In genomic region chr10:59674211-59674836, GRCh38 we compare ENCODE assay signal across 15 cellular contexts. TPM values are rescaled to one million over a fixed set of nuclear protein-coding genes. Genes with fewer than 3 reads are reported as not detected.
DNase-seq lines count a peak whose midpoint lies in the region; FAIRE-seq and TF ChIP-seq lines count a peak whose summit lies in the region.
"Had no signal": no experiment of that assay in that cellular context is flagged by ENCODE, and none has a peak within 500 bp of the region (broad histone marks: within the 10 kb centered on the region; RNA-seq: fewer than 3 reads in every experiment).

No MANE protein-coding gene starts in this region.

- H3K9me3 Mint-ChIP-seq in mesothelial cell of epicardium (no peaks in the 10 kb centered on the region), CD14-positive monocyte (peaks cover 0 to 2% (median 0%) of the 10 kb centered on the region in 7 donors)

- H3K27ac Mint-ChIP-seq in mesothelial cell of epicardium (peak overlapping the region; percentile 73), CD14-positive monocyte (no peak overlapping the region)

- H3K9ac ChIP-seq in HUES48 (ENCODE audit: low read depth, low read length), result no peak overlapping the region
- H3K9ac ChIP-seq: KMS-11, parathyroid adenoma had no signal

- TF ChIP-seq CTCF in AG09309 (IDR thresholded peaks at IDR 0.05; ENCODE audit: control insufficient read depth, insufficient read depth, low read depth, low read length, missing control alignments) (no peak), bronchial epithelial cell (IDR thresholded peaks at IDR 0.05; ENCODE audit: insufficient read depth, low read length, severe bottlenecking) (no peak), mesothelial cell of epicardium (IDR thresholded peaks at IDR 0.05; ENCODE audit: unreplicated experiment) (no peak), CD14-positive monocyte (IDR thresholded peaks at IDR 0.05) (no peak)

- H3K27me3 Mint-ChIP-seq in mesothelial cell of epicardium (ENCODE audit: low read depth) (no peaks in the 10 kb centered on the region), CD14-positive monocyte (ENCODE audit: low read depth in 3 of 3) (peaks cover 0 to 1% (median 0%) of the 10 kb centered on the region in 3 donors)

- no peaks in the 10 kb centered on the region for H3K9me3 ChIP-seq in HUES48 (ENCODE audit: control insufficient read depth, insufficient read depth, low read length)
- H3K9me3 ChIP-seq: body of pancreas had no signal

- no peak overlapping the region for H3K4me3 Mint-ChIP-seq in mesothelial cell of epicardium
- H3K4me3 Mint-ChIP-seq in CD14-positive monocyte, result no peak overlapping the region

- DNase-seq in AG09309 (ENCODE audit: low read depth), result peak; percentile 40
- peak; percentile 90 for DNase-seq in bronchial epithelial cell (ENCODE audit: low read depth)
- DNase-seq in mesothelial cell of epicardium (ENCODE audit: low spot score in 2 of 2, unreplicated experiment in 2 of 2), result no peak
- DNase-seq in stimulated activated naive CD4-positive, alpha-beta T cell (lab: John Stamatoyannopoulos, UW), result no peak
- DNase-seq in stimulated activated CD4-positive, alpha-beta T cell treated with anti-CD3 and anti-CD28 coated beads, Interleukin-15, amount 100 ng/mL, for 24 hours, result no peak
- no peak for DNase-seq in NOMO-1 treated with dmso at 0.1 percent for 144 hours (lab: John Stamatoyannopoulos, UW; ENCODE audit: unreplicated experiment)
- no peak for DNase-seq in CD14-positive monocyte (ENCODE audit: low spot score)
- DNase-seq: body of pancreas; left cardiac atrium; NCI-H2227 treated with DMSO at 0.1 percent for 48 hours; stimulated activated CD4-positive, alpha-beta T cell treated with anti-CD3 and anti-CD28 coated beads, Interleukin-4, amount 100 ng/mL, for 4 hours had no signal

- peaks cover 16% of the 10 kb centered on the region for H3K4me1 Mint-ChIP-seq in mesothelial cell of epicardium
- H3K4me1 Mint-ChIP-seq in CD14-positive monocyte, result no peaks in the 10 kb centered on the region

- no peak for FAIRE-seq in bronchial epithelial cell (lab: Jason Lieb, UNC)
- FAIRE-seq: G401.6 had no signal

- H3K27me3 ChIP-seq in HUES48 (ENCODE audit: control insufficient read depth, insufficient read depth, low read length), result no peaks in the 10 kb centered on the region
- H3K27me3 ChIP-seq in bronchial epithelial cell (ENCODE audit: control insufficient read depth, insufficient read depth, low read length), result no peaks in the 10 kb centered on the region
- H3K27me3 ChIP-seq: body of pancreas had no signal

- H3K36me3 ChIP-seq in HUES48 (ENCODE audit: control insufficient read depth, insufficient read depth, low read length) (peaks cover 46% of the 10 kb centered on the region), bronchial epithelial cell (ENCODE audit: control insufficient read depth, insufficient read depth, low read length) (no peaks in the 10 kb centered on the region)

- H3K27ac ChIP-seq in HUES48 (ENCODE audit: low read depth, low read length), result peak overlapping the region; percentile 24
- H3K27ac ChIP-seq: body of pancreas, KMS-11, parathyroid adenoma had no signal

- intact Hi-C loops in CD14-positive monocyte (cut with micrococcal nuclease), result no loop called here

- H3K4me1 ChIP-seq in HUES48 (ENCODE audit: control insufficient read depth, insufficient read depth, low read length), result peaks cover 13% of the 10 kb centered on the region
- H3K4me1 ChIP-seq: body of pancreas, parathyroid adenoma had no signal

- peaks cover 17% of the 10 kb centered on the region for H3K36me3 Mint-ChIP-seq in mesothelial cell of epicardium
- H3K36me3 Mint-ChIP-seq in CD14-positive monocyte, result no peaks in the 10 kb centered on the region

- H3K4me3 ChIP-seq in AG09309 (ENCODE audit: control insufficient read depth, low read depth, low read length) (no peak overlapping the region), HUES48 (ENCODE audit: low read depth, low read length) (no peak overlapping the region), bronchial epithelial cell (ENCODE audit: low read depth, low read length) (no peak overlapping the region)
- H3K4me3 ChIP-seq: body of pancreas had no signal

RNA-seq across cellular contexts. Expression of gene SLC16A9, which starts 35.3 kb away (rescaled TPM):
- 2.9 and 7.8 TPM in 2 replicates for total RNA-seq in bronchial epithelial cell
- total RNA-seq in mesothelial cell of epicardium, result 16.0 to 18.0 TPM (median 17.6 TPM) in 3 replicates
- polyA plus RNA-seq in CD14-positive monocyte, result not detected

Comparison
In these comparisons a context has a peak if more than half of its experiments do, and no peak if none do; other contexts are left out.
1. DNase-seq: peak in AG09309 (single experiment) and bronchial epithelial cell (single experiment); none in mesothelial cell of epicardium (0 of 2), stimulated activated naive CD4-positive, alpha-beta T cell (0 of 6), stimulated activated CD4-positive, alpha-beta T cell treated with anti-CD3 and anti-CD28 coated beads, Interleukin-15, amount 100 ng/mL, for 24 hours (single experiment), NOMO-1 treated with dmso at 0.1 percent for 144 hours (single experiment) and CD14-positive monocyte (single experiment).